ENCODE assay signal across 13 cellular contexts in genomic region chr6:37507690-37508421, GRCh38. TPM values are rescaled to one million over a fixed set of nuclear protein-coding genes. Genes with fewer than 3 reads are reported as not detected.
A peak's percentile ranks its signal among the peaks of the same experiment; 100 is the strongest.
DNase-seq lines count a peak whose midpoint lies in the region; ATAC-seq and TF ChIP-seq lines count a peak whose summit lies in the region.
"Had no signal": no experiment of that assay in that cellular context is flagged by ENCODE, and none has a peak within 500 bp of the region (broad histone marks: within the 10 kb centered on the region; RNA-seq: fewer than 3 reads in every experiment).

No MANE protein-coding gene starts in this region.

- H3K4me1 Mint-ChIP-seq in brain: peaks cover 62% of the 10 kb centered on the region
- peaks cover 20% of the 10 kb centered on the region for H3K4me1 Mint-ChIP-seq in type B pancreatic cell (ENCODE audit: unreplicated experiment)

- H3K36me3 ChIP-seq in BE2C: no peaks in the 10 kb centered on the region
- H3K36me3 ChIP-seq: thoracic aorta had no signal

- ATAC-seq in HG02840 (IDR thresholded peaks at IDR 0.05; ENCODE audit: low FRiP score, unreplicated experiment) (no peak), HG02610 (IDR thresholded peaks at IDR 0.05; ENCODE audit: unreplicated experiment) (no peak)

- TF ChIP-seq CTCF in brain (conservative IDR thresholded peaks at IDR 0.05) (no peak), type B pancreatic cell (conservative IDR thresholded peaks at IDR 0.05) (no peak), BE2C (IDR thresholded peaks at IDR 0.05; ENCODE audit: low read depth, low read length) (no peak)

- H3K9me3 Mint-ChIP-seq in brain (peaks cover 0 to 7% (median 0%) of the 10 kb centered on the region in 5 experiments), type B pancreatic cell (no peaks in the 10 kb centered on the region)

- H3K27me3 Mint-ChIP-seq in brain (peaks cover 13% of the 10 kb centered on the region), type B pancreatic cell (peaks cover 18% of the 10 kb centered on the region)

- no peak overlapping the region for H3K4me3 Mint-ChIP-seq in brain
- no peak overlapping the region for H3K4me3 Mint-ChIP-seq in type B pancreatic cell

- peaks cover 17% of the 10 kb centered on the region for H3K4me1 ChIP-seq in BE2C

- no peak overlapping the region for H3K4me3 ChIP-seq in BE2C (ENCODE audit: low read depth, low read length)
- H3K4me3 ChIP-seq: thoracic aorta had no signal

- no peaks in the 10 kb centered on the region for H3K27me3 ChIP-seq in BE2C

- no peaks in the 10 kb centered on the region for H3K9me3 ChIP-seq in BE2C
- H3K9me3 ChIP-seq: thoracic aorta had no signal

- H3K27ac Mint-ChIP-seq in brain: peak overlapping the region in 4 of 5 experiments; percentile 0 to 63 (median 10)
- peak overlapping the region; percentile 0 for H3K27ac Mint-ChIP-seq in type B pancreatic cell

- H3K36me3 Mint-ChIP-seq in brain (no peaks in the 10 kb centered on the region), type B pancreatic cell (no peaks in the 10 kb centered on the region)

- peak; percentile 51 for DNase-seq in stimulated activated CD4-positive, alpha-beta T cell treated with anti-CD3 and anti-CD28 coated beads, Interleukin-4, amount 100 ng/mL, for 24 hours
- no peak for DNase-seq in stimulated activated CD4-positive, alpha-beta T cell treated with anti-CD3 and anti-CD28 coated beads, Interleukin-2, amount 100 ng/mL, for 48 hours
- DNase-seq in NCI-H774 (lab: John Stamatoyannopoulos, UW) (peak; percentile 47), type B pancreatic cell (ENCODE audit: extremely low spot score, unreplicated experiment) (no peak), BE2C (no peak)
- DNase-seq: dermis blood vessel endothelial cell, foreskin fibroblast, NCI-H526, SIG-M5 had no signal

RNA-seq across cellular contexts. Expression of gene CCDC167, which starts 8.2 kb away (rescaled TPM):
- polyA plus RNA-seq in brain (ENCODE audit: insufficient read depth, low read depth, low replicate concordance): 233 TPM
- total RNA-seq in type B pancreatic cell (ENCODE audit: low replicate concordance): 28.1 and 38.3 TPM in 2 replicates
- polyA plus RNA-seq in BE2C (2012; ENCODE audit: insufficient read depth, insufficient read length, low read depth): 60.2 TPM

Comparison
In these comparisons a context has a peak if more than half of its experiments do, and no peak if none do; other contexts are left out.
1. DNase-seq: peak in stimulated activated CD4-positive, alpha-beta T cell treated with anti-CD3 and anti-CD28 coated beads, Interleukin-4, amount 100 ng/mL, for 24 hours (single experiment) and NCI-H774 (single experiment); none in stimulated activated CD4-positive, alpha-beta T cell treated with anti-CD3 and anti-CD28 coated beads, Interleukin-2, amount 100 ng/mL, for 48 hours (0 of 2), type B pancreatic cell (single experiment) and BE2C (single experiment).